Comparison of ENCODE assay signal across 1 cellular context in the genomic region with DNA sequence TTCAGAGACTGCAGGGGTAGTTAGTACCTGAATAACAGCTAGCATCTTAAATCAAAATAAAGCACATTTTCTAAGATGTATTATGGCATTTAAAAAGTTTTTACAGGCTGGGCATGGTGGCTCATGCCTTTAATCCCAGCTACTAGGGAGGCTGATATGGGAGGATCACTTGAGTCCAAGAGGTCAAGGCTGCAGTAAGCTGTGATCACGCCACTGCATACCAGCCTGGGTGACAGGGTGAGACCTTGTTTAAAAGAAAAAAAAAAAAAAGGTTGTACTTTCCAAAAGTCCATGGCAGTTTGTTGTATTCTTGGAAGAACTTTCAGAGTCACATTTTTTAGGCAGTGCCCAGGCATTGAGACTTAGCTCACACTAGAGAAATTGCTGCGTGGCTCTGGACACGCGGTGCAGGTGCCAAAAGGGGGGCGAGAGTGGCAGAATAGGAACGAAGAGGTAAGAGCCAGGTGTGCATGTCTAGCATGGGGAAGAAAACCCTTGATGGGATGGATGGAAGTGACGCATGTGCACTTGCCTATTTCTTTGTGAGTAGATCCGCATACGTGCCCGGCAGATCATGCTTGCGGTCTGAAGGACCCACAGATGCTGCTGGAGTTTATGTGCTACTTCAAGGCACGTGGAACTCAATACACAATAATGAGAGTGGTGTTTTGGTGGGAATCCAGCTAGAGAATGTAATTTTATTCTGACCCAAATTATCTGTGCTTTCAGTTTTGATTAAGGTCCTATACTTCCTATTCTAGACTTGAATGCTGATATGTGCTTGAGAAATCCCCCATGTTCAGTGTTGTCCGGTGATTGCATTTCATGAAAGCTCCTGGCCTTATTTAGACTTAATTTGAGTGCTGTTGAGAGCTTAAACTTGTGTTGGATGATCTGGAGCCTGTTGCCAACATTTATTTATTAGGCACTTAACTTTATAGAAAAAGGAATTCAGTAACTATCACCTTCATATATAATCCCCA.
TF ChIP-seq lines count a peak whose summit lies in the region.

No MANE protein-coding gene starts in this region.

TF ChIP-seq in GM23338, 12 proteins besides CTCF, POLR2A, EP300 and RAD21:
- TF ChIP-seq POLR2AphosphoS5 (IDR thresholded peaks at IDR 0.05; ENCODE audit: low read depth) = no peak
